ENCODE assay signal across 8 cellular contexts in the genomic region with DNA sequence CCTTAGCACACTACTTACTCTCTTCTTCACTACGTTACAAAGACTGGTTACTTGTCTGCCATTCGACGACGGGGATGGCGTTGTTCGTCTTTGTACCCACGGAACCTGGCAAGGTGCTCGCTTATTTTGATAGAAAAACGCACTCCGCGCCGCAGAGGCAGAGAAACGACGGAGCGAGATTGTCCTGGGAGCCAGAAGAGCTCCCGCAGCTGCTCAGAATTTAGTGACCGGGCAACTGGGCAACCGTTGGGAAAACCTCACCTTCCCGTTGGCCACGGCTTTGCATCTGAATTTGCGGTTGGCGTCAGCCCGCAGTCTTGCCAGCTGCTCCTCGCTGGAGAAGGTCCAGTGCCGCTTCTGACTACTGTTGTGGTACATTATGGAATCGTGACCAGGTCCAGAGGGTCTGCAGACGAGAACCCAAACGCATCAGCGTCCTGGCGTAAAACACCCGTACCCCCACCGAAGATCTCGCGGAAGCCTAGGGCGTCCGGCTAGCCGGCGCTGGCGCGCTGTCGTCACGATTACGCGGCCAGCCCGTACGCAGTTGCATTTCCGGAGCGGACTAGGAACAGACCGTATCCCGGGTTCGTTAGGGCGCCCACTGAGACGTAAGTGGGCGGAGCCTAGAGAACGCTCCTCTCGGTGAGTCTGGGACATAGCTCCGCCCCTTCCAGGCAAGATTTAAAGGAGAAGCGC. TPM values are rescaled to one million over a fixed set of nuclear protein-coding genes. Genes with fewer than 3 reads are reported as not detected.
A peak's percentile ranks its signal among the peaks of the same experiment; 100 is the strongest.
DNase-seq lines count a peak whose midpoint lies in the region; ATAC-seq and TF ChIP-seq lines count a peak whose summit lies in the region.

TSS of gene CCNH (minus strand) at position 514 of the 699 bp plus-strand sequence. CDS start at position 378, 136 bp downstream.

- H3K27me3 ChIP-seq in KMS-11 (ENCODE audit: insufficient read depth, low read depth) (no peaks in the 10 kb centered on the region), Peyer's patch (no peaks in the 10 kb centered on the region), esophagus (ENCODE audit: control insufficient read depth in 1 of 2, insufficient read depth in 2 of 2, low read length in 2 of 2) (no peaks in the 10 kb centered on the region), mucosa of stomach (ENCODE audit: control insufficient read depth, insufficient read depth, low read length) (no peaks in the 10 kb centered on the region)

- no peak for TF ChIP-seq CTCF in KMS-11 (conservative IDR thresholded peaks at IDR 0.05; ENCODE audit: low read depth, low read length)
- TF ChIP-seq CTCF in Peyer's patch (IDR thresholded peaks at IDR 0.05), result peak in 1 of 6 experiments; percentile 9

- TF ChIP-seq POLR2A in Peyer's patch (IDR thresholded peaks at IDR 0.05), result peak; percentile 86 to 97

- WGBS in esophagus, 2 donors, result 0% methylated on average over 58 of the region's 58 CpGs

- H3K4me1 ChIP-seq in KMS-11 (ENCODE audit: low read depth, poor library complexity, severe bottlenecking) (peaks cover 34% of the 10 kb centered on the region), Peyer's patch (peaks cover 0 to 28% (median 3%) of the 10 kb centered on the region in 4 donors), esophagus (ENCODE audit: control insufficient read depth in 2 of 2, insufficient read depth in 2 of 2, low read length in 1 of 2) (no peaks in the 10 kb centered on the region), mucosa of stomach (ENCODE audit: control insufficient read depth, insufficient read depth, low read length) (no peaks in the 10 kb centered on the region)

- H4K20me1 ChIP-seq in KMS-11 (ENCODE audit: insufficient read depth), result no peaks in the 10 kb centered on the region

- H2AFZ ChIP-seq in KMS-11 (ENCODE audit: low read depth), result peak within 1 kb of the TSS; percentile 97

- H3K27ac ChIP-seq in KMS-11 (peak within 1 kb of the TSS; percentile 84), Peyer's patch (peak within 1 kb of the TSS; percentile 95 to 98 (median 98)), esophagus (ENCODE audit: low read depth in 2 of 2, low read length in 1 of 2) (peak within 1 kb of the TSS; percentile 93 to 98)

- H3K36me3 ChIP-seq in KMS-11 (ENCODE audit: insufficient read depth) (peaks cover 9% of the 10 kb centered on the region), Peyer's patch (peaks cover 0 to 30% (median 0%) of the 10 kb centered on the region in 3 donors), esophagus (ENCODE audit: control insufficient read depth in 2 of 2, insufficient read depth in 2 of 2, low read length in 1 of 2) (peaks cover 0 to 4% of the 10 kb centered on the region in 2 donors), mucosa of stomach (ENCODE audit: control insufficient read depth, insufficient read depth, low read length) (no peaks in the 10 kb centered on the region)

- peak; percentile 100 for ATAC-seq in GM21737 (IDR thresholded peaks at IDR 0.05; ENCODE audit: unreplicated experiment)

- DNase-seq in DMS53 treated with DMSO at 0.1 percent for 48 hours (lab: John Stamatoyannopoulos, UW; ENCODE audit: unreplicated experiment), result peak; percentile 96
- peak; percentile 96 to 100 (median 99) for DNase-seq in Peyer's patch
- peak; percentile 94 to 95 for DNase-seq in activated T-cell treated with anti-CD3 and anti-CD28 coated beads, Interleukin-2, amount 50 U/mL, for 48 hours
- DNase-seq in stimulated activated CD8-positive, alpha-beta memory T cell treated with anti-CD3 and anti-CD28 coated beads, Interleukin-7, amount 100 ng/mL, for 1 hour (ENCODE audit: low read depth in 2 of 2), result peak; percentile 88 to 90

- H3K4me3 ChIP-seq in KMS-11 (IDR thresholded peaks at IDR 0.05; ENCODE audit: insufficient read depth, low read depth, low read length) (peak within 1 kb of the TSS; percentile 49), Peyer's patch (peak within 1 kb of the TSS; percentile 72 to 84 (median 78)), esophagus (ENCODE audit: low read depth in 1 of 2, low read length in 2 of 2) (peak within 1 kb of the TSS; percentile 74 to 85), mucosa of stomach (ENCODE audit: low read length) (peak within 1 kb of the TSS; percentile 75)

- H3K79me2 ChIP-seq in KMS-11 (ENCODE audit: insufficient read depth, low read depth), result peaks cover 45% of the 10 kb centered on the region

- H3K9ac ChIP-seq in KMS-11 (peak within 1 kb of the TSS; percentile 89), mucosa of stomach (ENCODE audit: low read length) (peak within 1 kb of the TSS; percentile 84)

- peak within 1 kb of the TSS; percentile 83 for H3K4me2 ChIP-seq in KMS-11

- no peaks in the 10 kb centered on the region for H3K9me3 ChIP-seq in Peyer's patch
- H3K9me3 ChIP-seq in esophagus (ENCODE audit: control insufficient read depth in 2 of 2, insufficient read depth in 1 of 2, low read depth in 1 of 2, low read length in 1 of 2), result no peaks in the 10 kb centered on the region
- no peaks in the 10 kb centered on the region for H3K9me3 ChIP-seq in mucosa of stomach (ENCODE audit: control insufficient read depth, low read length)

RNA-seq across cellular contexts. Expression of gene CCNH, which starts in this region (rescaled TPM):
- 100 to 1,000 TPM in 3 of 4 donors, 10 to 100 TPM in 1; 81.7 to 370 (median 127) TPM for total RNA-seq in Peyer's patch
- 10 to 100 TPM; 24.1 TPM for polyA plus RNA-seq in esophagus

Comparison
In these comparisons a context has a peak if more than half of its experiments do, and no peak if none do; other contexts are left out.
1. Peak in every context shown above with its lines: DNase-seq, ATAC-seq, H3K4me3 ChIP-seq and H3K27ac ChIP-seq.